In genomic region chr1:248055261-248055660, GRCh38 we compare ENCODE assay signal across 41 cellular contexts. TPM values are rescaled to one million over a fixed set of nuclear protein-coding genes. Genes with fewer than 3 reads are reported as not detected.
"Had no signal": no experiment of that assay in that cellular context is flagged by ENCODE, and none has a peak within 500 bp of the region (broad histone marks: within the 10 kb centered on the region; RNA-seq: fewer than 3 reads in every experiment).

No MANE protein-coding gene starts in this region.

- DNase-seq: activated effector memory CD4-positive, alpha-beta T cell treated with anti-CD3 and anti-CD28 coated beads, Interleukin-2, amount 50 U/mL, for 16 hours; activated effector memory CD4-positive, alpha-beta T cell treated with Interleukin-2 at 50 U/mL for 16 hours; activated gamma-delta T cell; activated gamma-delta T cell treated with Interleukin-2 at 50 U/mL for 16 hours; activated naive CD4-positive, alpha-beta T cell; activated naive CD4-positive, alpha-beta T cell treated with anti-CD3 and anti-CD28 coated beads for 36 hours; activated naive CD4-positive, alpha-beta T cell treated with anti-CD3 and anti-CD28 coated beads, Interleukin-2, amount 50 U/mL, for 16 hours; activated naive CD4-positive, alpha-beta T cell treated with Interleukin-2 at 50 U/mL for 16 hours; activated naive CD8-positive, alpha-beta T cell treated with anti-CD3 and anti-CD28 coated beads for 36 hours; activated naive CD8-positive, alpha-beta T cell treated with anti-CD3 and anti-CD28 coated beads, Interleukin-2, amount 10 ng/mL, durations not matched to agents 7 days and 5 days; activated naive CD8-positive, alpha-beta T cell treated with anti-CD3 and anti-CD28 coated beads, Interleukin-2, amount 50 U/mL, for 24 hours; activated T-cell treated with anti-CD3 and anti-CD28 coated beads, Interleukin-2, amount 50 U/mL, for 24 hours; activated T-cell treated with anti-CD3 and anti-CD28 coated beads, Interleukin-2, amount 50 U/mL, for 4 hours; activated T-cell treated with anti-CD3 and anti-CD28 coated beads, Interleukin-2, amount 50 U/mL, for 48 hours; activated T-cell treated with anti-CD3 and anti-CD28 coated beads, Interleukin-2, amount 50 U/mL, for 72 hours; adrenal gland; amniotic stem cell; amygdala; anterior cingulate cortex; aorta; body of pancreas; brain microvascular endothelial cell; caudate nucleus; central memory CD4-positive, alpha-beta T cell; cerebellar nuclear complex; colonic mucosa had no signal

- ATAC-seq: activated naive CD4-positive, alpha-beta T cell treated with anti-CD3 and anti-CD28 coated beads, Interleukin-2, amount 50 U/mL, for 72 hours; activated naive CD8-positive, alpha-beta T cell treated with anti-CD3 and anti-CD28 coated beads, Interleukin-2, amount 50 U/mL, for 24 hours; activated T-cell treated with anti-CD3 and anti-CD28 coated beads, Interleukin-2, amount 50 U/mL, for 4 hours; activated T-cell treated with anti-CD3 and anti-CD28 coated beads, Interleukin-2, amount 50 U/mL, for 72 hours; activated T-helper 17 cell treated with anti-CD3 and anti-CD28 coated beads, Interleukin-2, amount 50 U/mL, for 72 hours; body of pancreas had no signal

- H3K36me3 ChIP-seq: adrenal gland, ascending aorta, brain microvascular endothelial cell, cardiac muscle cell, colonic mucosa had no signal

- H3K9me3 ChIP-seq: adrenal gland, ascending aorta, body of pancreas, colonic mucosa had no signal

- H3K4me1 ChIP-seq: adrenal gland, ascending aorta, body of pancreas, colonic mucosa had no signal

- H3K4me3 ChIP-seq: adrenal gland, ascending aorta, body of pancreas, cardiac muscle cell, colonic mucosa had no signal

- H3K36me3 Mint-ChIP-seq: activated naive CD4-positive, alpha-beta T cell treated with anti-CD3 and anti-CD28 coated beads, Interleukin-2, amount 50 U/mL, for 24 hours; activated naive CD8-positive, alpha-beta T cell; activated naive CD8-positive, alpha-beta T cell treated with anti-CD3 and anti-CD28 coated beads, Interleukin-2, amount 10 ng/mL, durations not matched to agents 7 days and 5 days; brain had no signal

- H3K4me1 Mint-ChIP-seq: activated naive CD4-positive, alpha-beta T cell treated with anti-CD3 and anti-CD28 coated beads, Interleukin-2, amount 50 U/mL, for 24 hours; activated naive CD8-positive, alpha-beta T cell treated with anti-CD3 and anti-CD28 coated beads for 36 hours; activated naive CD8-positive, alpha-beta T cell treated with anti-CD3 and anti-CD28 coated beads, Interleukin-2, amount 10 ng/mL, durations not matched to agents 7 days and 5 days; activated naive CD8-positive, alpha-beta T cell treated with anti-CD3 and anti-CD28 coated beads, Interleukin-2, amount 50 U/mL, for 24 hours; activated T-helper 17 cell treated with anti-CD3 and anti-CD28 coated beads, Interleukin-2, amount 50 U/mL, for 72 hours; brain; central memory CD8-positive, alpha-beta T cell had no signal

- H3K27me3 ChIP-seq: adrenal gland, ascending aorta, body of pancreas, brain microvascular endothelial cell, cardiac muscle cell, colonic mucosa had no signal

- H3K27ac Mint-ChIP-seq: activated naive CD4-positive, alpha-beta T cell treated with anti-CD3 and anti-CD28 coated beads for 36 hours; activated naive CD4-positive, alpha-beta T cell treated with anti-CD3 and anti-CD28 coated beads, Interleukin-2, amount 50 U/mL, for 24 hours; activated naive CD4-positive, alpha-beta T cell treated with anti-CD3 and anti-CD28 coated beads, Interleukin-2, amount 50 U/mL, for 72 hours; activated naive CD8-positive, alpha-beta T cell; activated naive CD8-positive, alpha-beta T cell treated with anti-CD3 and anti-CD28 coated beads for 36 hours; activated naive CD8-positive, alpha-beta T cell treated with anti-CD3 and anti-CD28 coated beads, Interleukin-2, amount 10 ng/mL, durations not matched to agents 7 days and 5 days; activated naive CD8-positive, alpha-beta T cell treated with anti-CD3 and anti-CD28 coated beads, Interleukin-2, amount 50 U/mL, for 24 hours; activated T-cell treated with anti-CD3 and anti-CD28 coated beads, Interleukin-2, amount 50 U/mL, for 24 hours; activated T-cell treated with anti-CD3 and anti-CD28 coated beads, Interleukin-2, amount 50 U/mL, for 72 hours; activated T-helper 1 cell treated with anti-CD3 and anti-CD28 coated beads, Interleukin-12 subunit alpha, Interleukin-12 subunit beta, Interleukin-2, Interleukin-4 antibody, amounts not matched to agents 30 ng/mL and 10 ng/mL and 1 ng/mL, durations not matched to agents 14 hours and 24 hours and 36 hours; activated T-helper 17 cell treated with anti-CD3 and anti-CD28 coated beads, Interleukin-2, amount 50 U/mL, for 72 hours; activated T-helper 2 cell treated with anti-CD3 and anti-CD28 coated beads, Interferon-gamma antibody, Interleukin-2, Interleukin-4, amounts not matched to agents 10 μg/mL and 5 μg/mL and 100 μg/mL, durations not matched to agents 14 hours and 24 hours and 36 hours; brain had no signal

- H3K27ac ChIP-seq: adrenal gland, ascending aorta, body of pancreas, brain microvascular endothelial cell, cardiac muscle cell, colonic mucosa had no signal

- H3K27me3 Mint-ChIP-seq: activated naive CD4-positive, alpha-beta T cell treated with anti-CD3 and anti-CD28 coated beads, Interleukin-2, amount 50 U/mL, for 24 hours; activated naive CD8-positive, alpha-beta T cell; activated naive CD8-positive, alpha-beta T cell treated with anti-CD3 and anti-CD28 coated beads for 36 hours; activated naive CD8-positive, alpha-beta T cell treated with anti-CD3 and anti-CD28 coated beads, Interleukin-2, amount 10 ng/mL, durations not matched to agents 7 days and 5 days; activated naive CD8-positive, alpha-beta T cell treated with anti-CD3 and anti-CD28 coated beads, Interleukin-2, amount 50 U/mL, for 24 hours; activated T-cell treated with anti-CD3 and anti-CD28 coated beads, Interleukin-2, amount 50 U/mL, for 24 hours; activated T-helper 17 cell treated with anti-CD3 and anti-CD28 coated beads, Interleukin-2, amount 50 U/mL, for 72 hours; brain; central memory CD8-positive, alpha-beta T cell had no signal

- H3K4me3 Mint-ChIP-seq: activated naive CD4-positive, alpha-beta T cell treated with anti-CD3 and anti-CD28 coated beads for 36 hours; activated naive CD4-positive, alpha-beta T cell treated with anti-CD3 and anti-CD28 coated beads, Interleukin-2, amount 50 U/mL, for 24 hours; activated naive CD8-positive, alpha-beta T cell; activated naive CD8-positive, alpha-beta T cell treated with anti-CD3 and anti-CD28 coated beads for 36 hours; activated naive CD8-positive, alpha-beta T cell treated with anti-CD3 and anti-CD28 coated beads, Interleukin-2, amount 10 ng/mL, durations not matched to agents 7 days and 5 days; activated naive CD8-positive, alpha-beta T cell treated with anti-CD3 and anti-CD28 coated beads, Interleukin-2, amount 50 U/mL, for 24 hours; activated T-cell treated with anti-CD3 and anti-CD28 coated beads, Interleukin-2, amount 50 U/mL, for 24 hours; activated T-cell treated with anti-CD3 and anti-CD28 coated beads, Interleukin-2, amount 50 U/mL, for 4 hours; activated T-cell treated with anti-CD3 and anti-CD28 coated beads, Interleukin-2, amount 50 U/mL, for 72 hours; activated T-helper 1 cell treated with anti-CD3 and anti-CD28 coated beads, Interleukin-12 subunit alpha, Interleukin-12 subunit beta, Interleukin-2, Interleukin-4 antibody, amounts not matched to agents 30 ng/mL and 10 ng/mL and 1 ng/mL, durations not matched to agents 14 hours and 24 hours and 36 hours; activated T-helper 17 cell treated with anti-CD3 and anti-CD28 coated beads, Interleukin-2, amount 50 U/mL, for 72 hours; brain; central memory CD8-positive, alpha-beta T cell had no signal

RNA-seq across cellular contexts. Expression of gene OR2L3, which starts 8.6 kb away (rescaled TPM):
- total RNA-seq: activated naive CD4-positive, alpha-beta T cell treated with anti-CD3 and anti-CD28 coated beads for 36 hours; activated naive CD4-positive, alpha-beta T cell treated with anti-CD3 and anti-CD28 coated beads, Interleukin-2, amount 50 U/mL, for 72 hours; activated naive CD8-positive, alpha-beta T cell treated with anti-CD3 and anti-CD28 coated beads for 36 hours; activated naive CD8-positive, alpha-beta T cell treated with anti-CD3 and anti-CD28 coated beads, Interleukin-2, amount 10 ng/mL, durations not matched to agents 7 days and 5 days; activated T-cell treated with anti-CD3 and anti-CD28 coated beads, Interleukin-2, amount 50 U/mL, for 4 hours; activated T-helper 1 cell treated with anti-CD3 and anti-CD28 coated beads, Interleukin-12 subunit alpha, Interleukin-12 subunit beta, Interleukin-2, Interleukin-4 antibody, amounts not matched to agents 30 ng/mL and 10 ng/mL and 1 ng/mL, durations not matched to agents 14 hours and 24 hours and 36 hours; activated T-helper 17 cell treated with anti-CD3 and anti-CD28 coated beads, Interleukin-2, amount 50 U/mL, for 72 hours; activated T-helper 2 cell treated with anti-CD3 and anti-CD28 coated beads, Interferon-gamma antibody, Interleukin-2, Interleukin-4, amounts not matched to agents 10 μg/mL and 5 μg/mL and 100 μg/mL, durations not matched to agents 14 hours and 24 hours and 36 hours; adrenal gland; ascending aorta; astrocyte; body of pancreas; bronchial epithelial cell; cardiac muscle cell; cardiac septum; chondrocyte; colonic mucosa had no signal
- polyA plus RNA-seq: adipose tissue, adrenal gland, aorta, cardiac muscle cell had no signal

RNA-seq across cellular contexts. Expression of gene OR2L2, which starts 25.4 kb away (rescaled TPM):
- total RNA-seq: activated naive CD4-positive, alpha-beta T cell treated with anti-CD3 and anti-CD28 coated beads for 36 hours; ascending aorta; astrocyte; body of pancreas; bronchial epithelial cell; cardiac muscle cell; cardiac septum had no signal
- polyA plus RNA-seq: adipose tissue had no signal

RNA-seq across cellular contexts. Expression of gene OR2L13, which starts 39.7 kb away (rescaled TPM):
- total RNA-seq: activated naive CD4-positive, alpha-beta T cell treated with anti-CD3 and anti-CD28 coated beads for 36 hours; activated naive CD4-positive, alpha-beta T cell treated with anti-CD3 and anti-CD28 coated beads, Interleukin-2, amount 50 U/mL, for 72 hours; activated naive CD8-positive, alpha-beta T cell treated with anti-CD3 and anti-CD28 coated beads for 36 hours; activated naive CD8-positive, alpha-beta T cell treated with anti-CD3 and anti-CD28 coated beads, Interleukin-2, amount 10 ng/mL, durations not matched to agents 7 days and 5 days; activated T-cell treated with anti-CD3 and anti-CD28 coated beads, Interleukin-2, amount 50 U/mL, for 4 hours; activated T-helper 1 cell treated with anti-CD3 and anti-CD28 coated beads, Interleukin-12 subunit alpha, Interleukin-12 subunit beta, Interleukin-2, Interleukin-4 antibody, amounts not matched to agents 30 ng/mL and 10 ng/mL and 1 ng/mL, durations not matched to agents 14 hours and 24 hours and 36 hours; activated T-helper 17 cell treated with anti-CD3 and anti-CD28 coated beads, Interleukin-2, amount 50 U/mL, for 72 hours; activated T-helper 2 cell treated with anti-CD3 and anti-CD28 coated beads, Interferon-gamma antibody, Interleukin-2, Interleukin-4, amounts not matched to agents 10 μg/mL and 5 μg/mL and 100 μg/mL, durations not matched to agents 14 hours and 24 hours and 36 hours; aorta; ascending aorta; astrocyte; body of pancreas; bronchial epithelial cell; cardiac muscle cell; cardiac septum; chondrocyte; colonic mucosa had no signal
- polyA plus RNA-seq: adipose tissue, aorta had no signal

RNA-seq across cellular contexts. Expression of gene OR2L5, which starts 41.8 kb away (rescaled TPM):
- total RNA-seq: activated naive CD4-positive, alpha-beta T cell treated with anti-CD3 and anti-CD28 coated beads for 36 hours; activated naive CD8-positive, alpha-beta T cell treated with anti-CD3 and anti-CD28 coated beads for 36 hours; activated naive CD8-positive, alpha-beta T cell treated with anti-CD3 and anti-CD28 coated beads, Interleukin-2, amount 10 ng/mL, durations not matched to agents 7 days and 5 days; activated T-cell treated with anti-CD3 and anti-CD28 coated beads, Interleukin-2, amount 50 U/mL, for 4 hours; activated T-helper 1 cell treated with anti-CD3 and anti-CD28 coated beads, Interleukin-12 subunit alpha, Interleukin-12 subunit beta, Interleukin-2, Interleukin-4 antibody, amounts not matched to agents 30 ng/mL and 10 ng/mL and 1 ng/mL, durations not matched to agents 14 hours and 24 hours and 36 hours; activated T-helper 2 cell treated with anti-CD3 and anti-CD28 coated beads, Interferon-gamma antibody, Interleukin-2, Interleukin-4, amounts not matched to agents 10 μg/mL and 5 μg/mL and 100 μg/mL, durations not matched to agents 14 hours and 24 hours and 36 hours; ascending aorta; astrocyte; body of pancreas; bronchial epithelial cell; cardiac muscle cell; cardiac septum; chondrocyte; colonic mucosa had no signal
- polyA plus RNA-seq: adipose tissue, adrenal gland, aorta, cardiac muscle cell had no signal
